In the genomic region with DNA sequence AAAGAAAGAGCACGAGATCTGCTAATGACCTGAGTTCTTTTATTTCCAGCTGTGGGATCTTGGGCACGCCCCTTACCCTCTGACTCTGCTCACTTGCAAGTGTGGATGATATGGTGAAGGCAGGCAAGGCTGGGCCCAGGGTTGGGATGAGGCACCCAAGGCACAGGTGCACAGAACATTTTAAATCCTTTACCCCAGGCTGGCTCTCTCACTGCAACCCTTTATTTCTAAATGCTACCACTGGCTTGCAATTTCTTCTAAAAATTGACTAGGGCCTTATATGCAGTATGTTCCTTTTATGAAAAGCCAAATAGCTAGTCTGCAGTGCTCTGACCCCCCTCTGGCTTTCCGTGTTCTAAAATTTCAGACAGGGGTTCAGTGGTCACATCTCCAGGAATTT, we compare ENCODE assay signal across 32 cellular contexts.
"Had no signal": no experiment of that assay in that cellular context is flagged by ENCODE, and none has a peak within 500 bp of the region (broad histone marks: within the 10 kb centered on the region; RNA-seq: fewer than 3 reads in every experiment).

No MANE protein-coding gene starts in this region.

- H3K4me1 ChIP-seq: adrenal gland, ascending aorta, body of pancreas, breast epithelium had no signal

- DNase-seq: activated effector memory CD4-positive, alpha-beta T cell treated with anti-CD3 and anti-CD28 coated beads, Interleukin-2, amount 50 U/mL, for 16 hours; activated effector memory CD4-positive, alpha-beta T cell treated with Interleukin-2 at 50 U/mL for 16 hours; activated gamma-delta T cell; activated gamma-delta T cell treated with Interleukin-2 at 50 U/mL for 16 hours; activated naive CD4-positive, alpha-beta T cell; activated naive CD4-positive, alpha-beta T cell treated with anti-CD3 and anti-CD28 coated beads for 36 hours; activated naive CD4-positive, alpha-beta T cell treated with anti-CD3 and anti-CD28 coated beads, Interleukin-2, amount 10 ng/mL, durations not matched to agents 7 days and 5 days; activated naive CD4-positive, alpha-beta T cell treated with anti-CD3 and anti-CD28 coated beads, Interleukin-2, amount 50 U/mL, for 16 hours; activated naive CD4-positive, alpha-beta T cell treated with Interleukin-2 at 50 U/mL for 16 hours; activated naive CD8-positive, alpha-beta T cell treated with anti-CD3 and anti-CD28 coated beads for 36 hours; activated naive CD8-positive, alpha-beta T cell treated with anti-CD3 and anti-CD28 coated beads, Interleukin-2, amount 10 ng/mL, durations not matched to agents 7 days and 5 days; activated naive CD8-positive, alpha-beta T cell treated with anti-CD3 and anti-CD28 coated beads, Interleukin-2, amount 50 U/mL, for 24 hours; activated T-cell treated with anti-CD3 and anti-CD28 coated beads for 4 hours; activated T-cell treated with anti-CD3 and anti-CD28 coated beads, Interleukin-2, amount 50 U/mL, for 1 hour; activated T-cell treated with anti-CD3 and anti-CD28 coated beads, Interleukin-2, amount 50 U/mL, for 24 hours; activated T-cell treated with anti-CD3 and anti-CD28 coated beads, Interleukin-2, amount 50 U/mL, for 4 hours; activated T-cell treated with anti-CD3 and anti-CD28 coated beads, Interleukin-2, amount 50 U/mL, for 48 hours; activated T-cell treated with anti-CD3 and anti-CD28 coated beads, Interleukin-2, amount 50 U/mL, for 72 hours; adrenal gland; amniotic stem cell; amygdala; anterior cingulate cortex; aorta; body of pancreas; caudate nucleus; central memory CD4-positive, alpha-beta T cell; cerebellar nuclear complex had no signal

- H3K27me3 ChIP-seq: ascending aorta, body of pancreas, breast epithelium had no signal

- H3K36me3 ChIP-seq: adrenal gland, ascending aorta, breast epithelium, cardiac muscle cell had no signal

- H3K27ac ChIP-seq: adrenal gland, ascending aorta, body of pancreas, breast epithelium, cardiac muscle cell had no signal

- H3K9me3 ChIP-seq: adrenal gland, ascending aorta, body of pancreas, breast epithelium had no signal

- H3K4me3 ChIP-seq: adrenal gland, ascending aorta, body of pancreas, breast epithelium, cardiac muscle cell had no signal

- ATAC-seq: activated naive CD4-positive, alpha-beta T cell treated with anti-CD3 and anti-CD28 coated beads, Interleukin-2, amount 50 U/mL, for 72 hours; activated naive CD8-positive, alpha-beta T cell treated with anti-CD3 and anti-CD28 coated beads, Interleukin-2, amount 50 U/mL, for 24 hours; activated T-cell treated with anti-CD3 and anti-CD28 coated beads, Interleukin-2, amount 50 U/mL, for 4 hours; activated T-cell treated with anti-CD3 and anti-CD28 coated beads, Interleukin-2, amount 50 U/mL, for 72 hours; activated T-helper 17 cell treated with anti-CD3 and anti-CD28 coated beads, Interleukin-2, amount 50 U/mL, for 72 hours; body of pancreas had no signal
